In genomic region chr15:89034305-89034704, GRCh38 we compare ENCODE assay signal across 12 cellular contexts. TPM values are rescaled to one million over a fixed set of nuclear protein-coding genes. Genes with fewer than 3 reads are reported as not detected.
A peak's percentile ranks its signal among the peaks of the same experiment; 100 is the strongest.
DNase-seq lines count a peak whose midpoint lies in the region; ATAC-seq and TF ChIP-seq lines count a peak whose summit lies in the region.
"Had no signal": no experiment of that assay in that cellular context is flagged by ENCODE, and none has a peak within 500 bp of the region (broad histone marks: within the 10 kb centered on the region; RNA-seq: fewer than 3 reads in every experiment).

No MANE protein-coding gene starts in this region.

- DNase-seq in AG09309 (ENCODE audit: low read depth), result no peak
- peak; percentile 13 for DNase-seq in GM12865 (ENCODE audit: low read depth)
- no peak for DNase-seq in PC-9
- peak; percentile 78 for DNase-seq in fibroblast of mammary gland (ENCODE audit: low read depth)
- no peak for DNase-seq in effector CD8-positive, alpha-beta T cell (lab: John Stamatoyannopoulos, UW)
- DNase-seq in T-cell, result no peak
- DNase-seq in T-helper 17 cell, result no peak
- DNase-seq: esophagus squamous epithelium, GDM1 had no signal

- CTCF ChIA-PET in PC-9 (lab: Charles Lee), result no interaction called here
- CTCF ChIA-PET in T-cell (lab: Charles Lee), result interaction anchor here (0.5 to 0.6 kb wide), 2 partner anchors 89 to 132 kb away, joined by 3 read pairs; no protein-coding TSS in a partner anchor

- ATAC-seq in HG02870 (IDR thresholded peaks at IDR 0.05; ENCODE audit: unreplicated experiment), result no peak
- ATAC-seq in T-cell (replicated peaks in 1 of 4), result no peak
- ATAC-seq in T-helper 17 cell, result no peak

- peaks cover 7% of the 10 kb centered on the region; the same call in 1 of the 2 replicates for H3K27me3 ChIP-seq in PC-9 (ENCODE audit: insufficient read depth, low read depth)

- H3K36me3 Mint-ChIP-seq in T-cell (no peaks in the 10 kb centered on the region), T-helper 17 cell (ENCODE audit: low read depth) (no peaks in the 10 kb centered on the region)

- H3K79me2 ChIP-seq in PC-9 (ENCODE audit: low read depth), result no peaks in the 10 kb centered on the region

- H3K4me3 Mint-ChIP-seq in T-cell (no peak overlapping the region), T-helper 17 cell (no peak overlapping the region)
- H3K4me3 Mint-ChIP-seq: activated T-helper 1 cell treated with anti-CD3 and anti-CD28 coated beads, Interleukin-12 subunit alpha, Interleukin-12 subunit beta, Interleukin-2, Interleukin-4 antibody, amounts not matched to agents 30 ng/mL and 10 ng/mL and 1 ng/mL, durations not matched to agents 14 hours and 24 hours and 36 hours had no signal

- no peak overlapping the region for H3K27ac ChIP-seq in PC-9
- H3K27ac ChIP-seq: esophagus squamous epithelium, SK-N-MC had no signal

- H3K9me3 ChIP-seq in PC-9 (ENCODE audit: insufficient read depth, low read depth), result no peaks in the 10 kb centered on the region
- no peaks in the 10 kb centered on the region for H3K9me3 ChIP-seq in T-helper 17 cell (ENCODE audit: control insufficient read depth, low read length, poor library complexity, severe bottlenecking)
- H3K9me3 ChIP-seq: esophagus squamous epithelium had no signal

- intact Hi-C loops in PC-9 (cut with micrococcal nuclease; ENCODE audit: unreplicated experiment), result no loop called here

- H3K36me3 ChIP-seq in PC-9 (ENCODE audit: low read depth), result no peaks in the 10 kb centered on the region
- H3K36me3 ChIP-seq: esophagus squamous epithelium had no signal

- no peaks in the 10 kb centered on the region for H3F3A ChIP-seq in PC-9 (ENCODE audit: insufficient read depth, low read depth)

- no peaks in the 10 kb centered on the region for H3K4me1 ChIP-seq in PC-9 (replicated peaks; ENCODE audit: insufficient read depth)
- H3K4me1 ChIP-seq: esophagus squamous epithelium had no signal

- H3K27me3 Mint-ChIP-seq in T-cell (peaks cover 11 to 14% of the 10 kb centered on the region in 2 donors), T-helper 17 cell (peaks cover 38% of the 10 kb centered on the region)

- TF ChIP-seq CTCF in AG09309 (IDR thresholded peaks at IDR 0.05; ENCODE audit: control insufficient read depth, insufficient read depth, low read depth, low read length, missing control alignments) (peak; percentile 56), GM12865 (IDR thresholded peaks at IDR 0.05; ENCODE audit: insufficient read depth, low read depth, low read length, missing control alignments) (no peak), PC-9 (conservative IDR thresholded peaks at IDR 0.05) (peak; percentile 59), fibroblast of mammary gland (conservative IDR thresholded peaks at IDR 0.05; ENCODE audit: control insufficient read depth, insufficient read depth, low read depth, low read length) (peak; percentile 58)

- BruUV-seq in PC-9 (replicated peaks; lab: Mats Ljungman, UMichigan), result no TSS peak

- H3K4me1 Mint-ChIP-seq in T-cell (peaks cover 0 to 5% (median 0%) of the 10 kb centered on the region in 3 donors), T-helper 17 cell (peaks cover 6% of the 10 kb centered on the region)

- H4K20me1 ChIP-seq in PC-9 (ENCODE audit: insufficient read depth), result no peaks in the 10 kb centered on the region

- H3K9me2 ChIP-seq in PC-9 (ENCODE audit: insufficient read depth), result no peaks in the 10 kb centered on the region

- no peak overlapping the region for H3K4me2 ChIP-seq in PC-9

- H3K9me3 Mint-ChIP-seq in T-cell, result no peaks in the 10 kb centered on the region
- H3K9me3 Mint-ChIP-seq: activated T-helper 1 cell treated with anti-CD3 and anti-CD28 coated beads, Interleukin-12 subunit alpha, Interleukin-12 subunit beta, Interleukin-2, Interleukin-4 antibody, amounts not matched to agents 30 ng/mL and 10 ng/mL and 1 ng/mL, durations not matched to agents 14 hours and 24 hours and 36 hours had no signal

- H3K27ac Mint-ChIP-seq in T-cell, result no peak overlapping the region
- no peak overlapping the region for H3K27ac Mint-ChIP-seq in T-helper 17 cell
- H3K27ac Mint-ChIP-seq: activated T-helper 1 cell treated with anti-CD3 and anti-CD28 coated beads, Interleukin-12 subunit alpha, Interleukin-12 subunit beta, Interleukin-2, Interleukin-4 antibody, amounts not matched to agents 30 ng/mL and 10 ng/mL and 1 ng/mL, durations not matched to agents 14 hours and 24 hours and 36 hours had no signal

- H2AFZ ChIP-seq in PC-9, result no peak overlapping the region

- H3K4me3 ChIP-seq in AG09309 (ENCODE audit: control insufficient read depth, low read depth, low read length) (no peak overlapping the region), GM12865 (ENCODE audit: low read depth, low read length) (no peak overlapping the region), PC-9 (no peak overlapping the region), fibroblast of mammary gland (ENCODE audit: control insufficient read depth, low read depth, low read length) (no peak overlapping the region)
- H3K4me3 ChIP-seq: esophagus squamous epithelium, SK-N-MC had no signal

- POLR2A ChIA-PET in PC-9 (lab: Charles Lee; ENCODE audit: unreplicated experiment) (no interaction called here), T-cell (lab: Charles Lee) (no interaction called here)

RNA-seq across cellular contexts. Expression of gene ABHD2, which starts 54.0 kb away (rescaled TPM):
- total RNA-seq in PC-9 (2021) (86.8 and 148 TPM in 2 replicates), T-cell (10 to 100 TPM; 52.5 to 70.8 (median 58.5) TPM), T-helper 17 cell (10 to 100 TPM; 55.6 to 58.2 TPM)

Comparison
In these comparisons a context has a peak if more than half of its experiments do, and no peak if none do; other contexts are left out.
1. DNase-seq: peak in GM12865 (single experiment) and fibroblast of mammary gland (single experiment); none in AG09309 (single experiment), PC-9 (0 of 2), effector CD8-positive, alpha-beta T cell (single experiment), T-cell (0 of 34) and T-helper 17 cell (0 of 3).